ENCODE assay signal across 23 cellular contexts in the genomic region with DNA sequence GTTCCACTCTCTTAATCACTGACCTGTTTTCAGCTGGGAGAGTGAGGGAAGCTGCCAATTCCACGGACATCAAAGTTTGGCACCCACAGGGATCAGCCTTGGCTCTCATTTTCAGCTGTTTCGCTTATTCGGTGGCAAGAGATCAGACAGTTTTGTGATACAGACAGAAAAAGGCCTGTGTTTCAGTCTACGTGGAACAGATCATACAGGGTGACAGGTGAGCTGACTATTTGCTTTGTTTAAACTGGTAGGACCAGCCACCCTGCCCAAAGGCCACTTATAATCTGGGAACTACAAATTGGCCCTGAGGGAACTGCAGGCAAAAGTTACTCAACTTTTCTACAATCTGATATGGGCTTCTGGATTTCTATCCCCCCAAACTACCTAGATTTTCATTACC.
"Had no signal": no experiment of that assay in that cellular context is flagged by ENCODE, and none has a peak within 500 bp of the region (broad histone marks: within the 10 kb centered on the region; RNA-seq: fewer than 3 reads in every experiment).

No MANE protein-coding gene starts in this region.

- H3K27me3 ChIP-seq: brain microvascular endothelial cell had no signal

- ATAC-seq: activated CD4-positive, alpha-beta T cell treated with anti-CD3 and anti-CD28 coated beads for 36 hours; activated T-helper 17 cell treated with anti-CD3 and anti-CD28 coated beads, Interleukin-2, amount 50 U/mL, for 72 hours; T-cell had no signal

- DNase-seq: activated CD4-positive, alpha-beta memory T cell treated with anti-CD3 and anti-CD28 coated beads, Interleukin-2, amount 10 ng/mL, durations not matched to agents 7 days and 5 days; activated CD4-positive, alpha-beta T cell treated with anti-CD3 and anti-CD28 coated beads for 36 hours; activated CD4-positive, alpha-beta T cell treated with anti-CD3 and anti-CD28 coated beads, Interleukin-2, amount 50 U/mL, for 1 hour; activated CD4-positive, CD25-positive, alpha-beta regulatory T cell; activated gamma-delta T cell; activated naive CD4-positive, alpha-beta T cell treated with anti-CD3 and anti-CD28 coated beads for 36 hours; activated T-cell treated with anti-CD3 and anti-CD28 coated beads for 4 hours; activated T-cell treated with anti-CD3 and anti-CD28 coated beads, Interleukin-2, amount 50 U/mL, for 48 hours; brain microvascular endothelial cell; MM.1S; NCI-H1105; NCI-H1436 treated with DMSO at 0.1 percent for 48 hours; NCI-H187; NCI-H2081; NCI-H510A treated with DMSO at 0.1 percent for 48 hours; NCI-H69; T-cell; T-helper 2 cell; T1000 had no signal

- H3K4me1 Mint-ChIP-seq: activated CD4-positive, alpha-beta memory T cell treated with anti-CD3 and anti-CD28 coated beads, Interleukin-2, amount 10 ng/mL, durations not matched to agents 7 days and 5 days; activated CD4-positive, alpha-beta T cell treated with anti-CD3 and anti-CD28 coated beads for 36 hours; activated T-helper 17 cell treated with anti-CD3 and anti-CD28 coated beads, Interleukin-2, amount 50 U/mL, for 72 hours; T-cell had no signal

- H3K4me3 Mint-ChIP-seq: activated CD4-positive, alpha-beta memory T cell treated with anti-CD3 and anti-CD28 coated beads, Interleukin-2, amount 10 ng/mL, durations not matched to agents 7 days and 5 days; activated CD4-positive, alpha-beta T cell treated with anti-CD3 and anti-CD28 coated beads for 36 hours; activated naive CD4-positive, alpha-beta T cell treated with anti-CD3 and anti-CD28 coated beads for 36 hours; activated naive CD8-positive, alpha-beta T cell; activated T-helper 17 cell treated with anti-CD3 and anti-CD28 coated beads, Interleukin-2, amount 50 U/mL, for 72 hours; T-cell had no signal

- H3K4me2 ChIP-seq: KMS-11 had no signal

- H3K36me3 ChIP-seq: brain microvascular endothelial cell had no signal

- H3K9ac ChIP-seq: KMS-11 had no signal

- H3K4me3 ChIP-seq: SK-N-MC had no signal

- H3K36me3 Mint-ChIP-seq: T-cell had no signal

- H3K27ac Mint-ChIP-seq: activated CD4-positive, alpha-beta memory T cell treated with anti-CD3 and anti-CD28 coated beads, Interleukin-2, amount 10 ng/mL, durations not matched to agents 7 days and 5 days; activated CD4-positive, alpha-beta T cell treated with anti-CD3 and anti-CD28 coated beads for 36 hours; activated naive CD4-positive, alpha-beta T cell treated with anti-CD3 and anti-CD28 coated beads for 36 hours; activated naive CD8-positive, alpha-beta T cell; activated T-helper 17 cell treated with anti-CD3 and anti-CD28 coated beads, Interleukin-2, amount 50 U/mL, for 72 hours; T-cell had no signal

- H3K27ac ChIP-seq: brain microvascular endothelial cell, KMS-11, SK-N-MC had no signal

- H3K9me3 Mint-ChIP-seq: activated CD4-positive, alpha-beta memory T cell treated with anti-CD3 and anti-CD28 coated beads, Interleukin-2, amount 10 ng/mL, durations not matched to agents 7 days and 5 days; activated naive CD4-positive, alpha-beta T cell treated with anti-CD3 and anti-CD28 coated beads for 36 hours; activated T-helper 17 cell treated with anti-CD3 and anti-CD28 coated beads, Interleukin-2, amount 50 U/mL, for 72 hours; T-cell had no signal
